ENCODE assay signal across 12 cellular contexts in the genomic region with DNA sequence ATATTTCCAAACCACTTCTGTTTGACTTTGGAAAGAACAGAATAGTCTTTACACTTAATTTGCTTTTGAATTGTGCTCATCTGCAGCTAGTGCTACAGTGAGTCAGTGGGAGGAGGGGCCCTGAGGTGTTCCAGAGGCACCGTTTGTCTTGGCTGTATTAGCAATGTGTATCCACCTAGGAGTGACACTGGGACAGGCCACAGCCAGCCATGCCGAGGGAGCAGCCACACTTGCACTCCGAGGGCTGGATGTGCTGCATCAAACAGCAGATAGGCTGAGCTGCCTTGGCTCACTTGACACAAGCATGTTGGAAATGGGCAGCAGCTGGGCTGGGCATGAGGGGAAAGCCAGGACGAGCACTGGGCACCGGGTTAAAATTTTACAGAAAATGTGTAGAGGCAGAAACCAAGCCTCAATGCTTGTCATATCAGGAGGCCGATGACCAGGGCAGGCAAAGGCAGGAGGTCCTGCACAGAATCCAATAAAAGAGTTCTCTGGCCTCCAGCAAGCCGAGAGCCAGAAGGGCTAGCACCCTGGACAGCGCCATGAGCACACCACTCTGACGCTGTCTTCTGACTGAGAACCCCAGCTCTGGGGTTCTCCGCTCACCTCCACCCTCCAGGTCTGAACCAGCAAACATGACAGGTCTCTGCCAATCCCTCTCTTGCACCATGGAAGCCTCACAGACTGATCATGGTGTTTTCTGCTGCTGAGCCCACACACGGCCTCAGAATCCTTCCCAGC.
DNase-seq lines count a peak whose midpoint lies in the region; ATAC-seq and TF ChIP-seq lines count a peak whose summit lies in the region.
"Had no signal": no experiment of that assay in that cellular context is flagged by ENCODE, and none has a peak within 500 bp of the region (broad histone marks: within the 10 kb centered on the region; RNA-seq: fewer than 3 reads in every experiment).

No MANE protein-coding gene starts in this region.

- no peak for TF ChIP-seq RAD21 in HCT116 (IDR thresholded peaks at IDR 0.05; ENCODE audit: low read depth)

- CTCF ChIA-PET in HCT116 (lab: Charles Lee) (no interaction called here), GM10248 (lab: Yijun Ruan, JAX) (no interaction called here)

- H3K9me3 Mint-ChIP-seq in CD14-positive monocyte = peaks cover 0 to 3% (median 0%) of the 10 kb centered on the region in 7 donors
- H3K9me3 Mint-ChIP-seq in naive thymus-derived CD8-positive, alpha-beta T cell = no peaks in the 10 kb centered on the region

- TF ChIP-seq CTCF in CD14-positive monocyte (IDR thresholded peaks at IDR 0.05) (no peak), HCT116 (IDR thresholded peaks at IDR 0.05 in 2 of 3, conservative IDR thresholded peaks at IDR 0.05 in 1 of 3; ENCODE audit: borderline replicate concordance in 1 of 3, insufficient read depth in 1 of 3, low read depth in 2 of 3, low read length in 2 of 3) (no peak), VCaP (conservative IDR thresholded peaks at IDR 0.05) (no peak), GM10248 (IDR thresholded peaks at IDR 0.05; ENCODE audit: control extremely low read depth, extremely low read depth, low read depth, missing control alignments) (no peak)

- RAD21 ChIA-PET in HCT116 (lab: Charles Lee; ENCODE audit: low non-redundant PET in 1 of 2, low total read pairs in 2 of 2, uncharacterized antibody in 2 of 2, unreplicated experiment in 2 of 2) = no interaction called here

- no peak overlapping the region for H3K4me3 Mint-ChIP-seq in CD14-positive monocyte
- H3K4me3 Mint-ChIP-seq in naive thymus-derived CD8-positive, alpha-beta T cell = no peak overlapping the region

- no peaks in the 10 kb centered on the region for H4K20me1 ChIP-seq in HCT116 (ENCODE audit: insufficient read depth)

- no peaks in the 10 kb centered on the region for H3K4me1 ChIP-seq in HCT116 (ENCODE audit: control insufficient read depth in 1 of 2, insufficient read depth in 2 of 2, low read length in 2 of 2)

- no peaks in the 10 kb centered on the region for H3K36me3 ChIP-seq in HCT116 (ENCODE audit: control insufficient read depth in 1 of 2, insufficient read depth in 2 of 2, low read length in 2 of 2)

- no peak overlapping the region for H2AFZ ChIP-seq in HCT116 (ENCODE audit: low read depth, low read length, poor library complexity, severe bottlenecking)
- H2AFZ ChIP-seq: PC-9 had no signal

- H3K4me1 Mint-ChIP-seq in CD14-positive monocyte = no peaks in the 10 kb centered on the region
- no peaks in the 10 kb centered on the region for H3K4me1 Mint-ChIP-seq in naive thymus-derived CD8-positive, alpha-beta T cell

- H3K9ac ChIP-seq in HCT116 (ENCODE audit: low read length) = no peak overlapping the region

- intact Hi-C loops in CD14-positive monocyte (cut with micrococcal nuclease) (no loop called here), HCT116 (cut with micrococcal nuclease) (no loop called here)

- H3K79me2 ChIP-seq in HCT116 (ENCODE audit: insufficient read depth, low read length) = no peaks in the 10 kb centered on the region

- no peaks in the 10 kb centered on the region for H3K9me3 ChIP-seq in HCT116 (ENCODE audit: control insufficient read depth in 1 of 2, insufficient read depth in 1 of 2, low read depth in 1 of 2, low read length in 2 of 2)
- H3K9me3 ChIP-seq: mucosa of descending colon had no signal

- H3K27me3 ChIP-seq in HCT116 (ENCODE audit: insufficient read depth, low read length) = no peaks in the 10 kb centered on the region

- H3K27me3 Mint-ChIP-seq in CD14-positive monocyte (ENCODE audit: low read depth in 3 of 3) = peaks cover 0 to 10% (median 0%) of the 10 kb centered on the region in 3 donors
- peaks cover 0 to 17% (median 0%) of the 10 kb centered on the region in 5 donors for H3K27me3 Mint-ChIP-seq in naive thymus-derived CD8-positive, alpha-beta T cell

- TF ChIP-seq POLR2A in HCT116 (IDR thresholded peaks at IDR 0.05; ENCODE audit: borderline replicate concordance, extremely low read depth, insufficient read depth, insufficient read length) = no peak

- H3K4me3 ChIP-seq in HCT116 (replicated peaks in 1 of 2; ENCODE audit: low read depth in 1 of 2, low read length in 2 of 2) = no peak overlapping the region
- H3K4me3 ChIP-seq: mucosa of descending colon, PC-9 had no signal

- no peaks in the 10 kb centered on the region for H3K9me2 ChIP-seq in HCT116 (ENCODE audit: insufficient read depth)

- H3K36me3 Mint-ChIP-seq in CD14-positive monocyte = no peaks in the 10 kb centered on the region
- no peaks in the 10 kb centered on the region for H3K36me3 Mint-ChIP-seq in naive thymus-derived CD8-positive, alpha-beta T cell

- ATAC-seq in HCT116 = no peak
- no peak for ATAC-seq in naive thymus-derived CD8-positive, alpha-beta T cell
- ATAC-seq: mucosa of descending colon had no signal

- no peak overlapping the region for H3K4me2 ChIP-seq in HCT116 (ENCODE audit: low read length)
- H3K4me2 ChIP-seq: PC-9 had no signal

- POLR2A ChIA-PET in HCT116 (lab: Charles Lee) = no interaction called here
- POLR2A ChIA-PET in GM10248 (lab: Yijun Ruan, JAX) = no interaction called here
- POLR2A ChIA-PET in naive thymus-derived CD8-positive, alpha-beta T cell (lab: Charles Lee) = no interaction called here

- no TSS peak for BruUV-seq in HCT116 (replicated peaks; lab: Mats Ljungman, UMichigan)

- no peak overlapping the region for H3K27ac Mint-ChIP-seq in CD14-positive monocyte
- H3K27ac Mint-ChIP-seq in naive thymus-derived CD8-positive, alpha-beta T cell = no peak overlapping the region

- DNase-seq in CD14-positive monocyte (ENCODE audit: low spot score) (peak; percentile 24), HCT116 (ENCODE audit: low read depth, low spot score) (no peak), left kidney (ENCODE audit: low read depth, low spot score) (peak; percentile 91), GM10248 (ENCODE audit: extremely low spot score) (no peak), epidermal melanocyte (ENCODE audit: insufficient read length, low spot score) (no peak), NCI-H1417 treated with DMSO at 0.1 percent for 48 hours (lab: John Stamatoyannopoulos, UW) (no peak)
- DNase-seq in naive thymus-derived CD8-positive, alpha-beta T cell = no peak
- DNase-seq: GF-D8 had no signal

- no peak overlapping the region for H3K27ac ChIP-seq in HCT116 (ENCODE audit: low read depth, low read length)
- peak overlapping the region; percentile 83; the same call in 1 of the 2 replicates for H3K27ac ChIP-seq in VCaP
- H3K27ac ChIP-seq: epithelial cell of prostate, PC-9 had no signal

TF ChIP-seq in HCT116, 20 proteins besides CTCF, POLR2A, EP300 and RAD21:
- TF ChIP-seq FOSL1 (IDR thresholded peaks at IDR 0.05; ENCODE audit: low read depth) (no peak), REST (IDR thresholded peaks at IDR 0.05; ENCODE audit: low read depth) (peak; percentile 80)

Comparison
In these comparisons a context has a peak if more than half of its experiments do, and no peak if none do; other contexts are left out.
1. DNase-seq: peak in CD14-positive monocyte (single experiment) and left kidney (single experiment); none in HCT116 (single experiment), GM10248 (single experiment), epidermal melanocyte (single experiment), naive thymus-derived CD8-positive, alpha-beta T cell (0 of 10) and NCI-H1417 treated with DMSO at 0.1 percent for 48 hours (single experiment).